In genomic region chr5:84298628-84299027, GRCh38 we compare ENCODE assay signal across 22 cellular contexts.
"Had no signal": no experiment of that assay in that cellular context is flagged by ENCODE, and none has a peak within 500 bp of the region (broad histone marks: within the 10 kb centered on the region; RNA-seq: fewer than 3 reads in every experiment).

No MANE protein-coding gene starts in this region.

- DNase-seq: colonic mucosa; dermis blood vessel endothelial cell; esophagus squamous epithelium; foreskin keratinocyte; immature natural killer cell; kidney; left cardiac atrium; left ventricle myocardium inferior; lower lobe of right lung; naive thymus-derived CD4-positive, alpha-beta T cell; ovary; sigmoid colon; stimulated activated CD4-positive, alpha-beta T cell treated with anti-CD3 and anti-CD28 coated beads, Interleukin-2, amount 100 ng/mL, for 24 hours; stimulated activated CD4-positive, alpha-beta T cell treated with anti-CD3 and anti-CD28 coated beads, Interleukin-4, amount 100 ng/mL, for 4 hours; stimulated activated naive B cell treated with anti-CD40 and anti-IgM and Interleukin-4, amounts not matched to agents 10 μg/mL and 1 μg/mL and 100 μg/mL, for 72 hours; stimulated activated naive CD8-positive, alpha-beta T cell treated with anti-CD3 and anti-CD28 coated beads, Interleukin-15, amount 100 ng/mL, for 72 hours; upper lobe of left lung; uterus had no signal

- H3K4me3 ChIP-seq: colonic mucosa, esophagus squamous epithelium, left ventricle myocardium inferior, lower lobe of right lung, ovary, right atrium auricular region, sigmoid colon, skin epidermis, thoracic aorta, upper lobe of left lung, uterus had no signal

- H3K4me1 ChIP-seq: colonic mucosa, foreskin keratinocyte, left ventricle myocardium inferior, lower lobe of right lung, right atrium auricular region, sigmoid colon, upper lobe of left lung, uterus had no signal

- H3K27me3 ChIP-seq: colonic mucosa, esophagus squamous epithelium, neutrophil, ovary, right atrium auricular region, sigmoid colon, upper lobe of left lung, uterus had no signal

- H3K27ac ChIP-seq: colonic mucosa, esophagus squamous epithelium, foreskin keratinocyte, left ventricle myocardium inferior, lower lobe of right lung, neutrophil, ovary, right atrium auricular region, sigmoid colon, skin epidermis, thoracic aorta, upper lobe of left lung, uterus had no signal

- H3K36me3 ChIP-seq: colonic mucosa, esophagus squamous epithelium, left ventricle myocardium inferior, lower lobe of right lung, neutrophil, ovary, right atrium auricular region, sigmoid colon, thoracic aorta, upper lobe of left lung, uterus had no signal

- H3K9me3 ChIP-seq: colonic mucosa, esophagus squamous epithelium, lower lobe of right lung, neutrophil, ovary, right atrium auricular region, sigmoid colon, thoracic aorta, upper lobe of left lung, uterus had no signal

- ATAC-seq: foreskin keratinocyte; left cardiac atrium; lower lobe of right lung; naive thymus-derived CD4-positive, alpha-beta T cell; stimulated activated naive B cell treated with anti-CD40 and anti-IgM and Interleukin-4, amounts not matched to agents 10 μg/mL and 1 μg/mL and 100 μg/mL, for 72 hours; stimulated activated naive CD8-positive, alpha-beta T cell treated with anti-CD3 and anti-CD28 coated beads, Interleukin-15, amount 100 ng/mL, for 72 hours had no signal
